In the genomic region with DNA sequence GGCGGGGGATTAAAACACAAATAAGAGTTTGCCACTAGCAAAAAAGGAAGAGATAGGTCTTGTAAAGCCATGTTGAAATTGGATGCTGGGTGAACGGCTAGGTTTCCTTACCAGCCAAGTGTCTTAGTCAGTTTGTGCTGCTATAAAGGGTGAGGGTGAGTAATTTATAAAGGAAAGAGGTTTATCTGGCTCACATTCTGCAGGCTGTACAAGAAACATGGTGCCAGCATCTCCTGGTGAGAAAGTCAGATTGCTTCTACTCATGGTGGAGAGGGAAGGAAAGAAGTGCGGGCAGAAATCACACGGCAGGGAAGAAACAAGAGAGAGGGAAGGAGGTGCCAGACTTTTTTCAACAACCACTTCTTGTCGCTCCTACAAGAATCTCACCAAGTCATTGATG, we compare ENCODE assay signal across 24 cellular contexts.
DNase-seq lines count a peak whose midpoint lies in the region; ATAC-seq, FAIRE-seq and TF ChIP-seq lines count a peak whose summit lies in the region.
"Had no signal": no experiment of that assay in that cellular context is flagged by ENCODE, and none has a peak within 500 bp of the region (broad histone marks: within the 10 kb centered on the region; RNA-seq: fewer than 3 reads in every experiment).

No MANE protein-coding gene starts in this region.

- H4K8ac ChIP-seq in H9 (replicated peaks; ENCODE audit: insufficient read length, low read depth, low read length) (no peak overlapping the region), H1 (ENCODE audit: extremely low read depth, insufficient read depth, low read length) (no peak overlapping the region), mesendoderm (ENCODE audit: low read depth, low read length) (no peak overlapping the region)

- H3K18ac ChIP-seq in H9 (ENCODE audit: insufficient read length, low read depth, low read length) (no peak overlapping the region), H1 (ENCODE audit: extremely low read depth, low read length) (no peak overlapping the region), mesendoderm (ENCODE audit: low read length) (no peak overlapping the region)

- no peak; a peak in 1 of 3 replicates for TF ChIP-seq POLR2A in H1 (IDR thresholded peaks at IDR 0.05; ENCODE audit: control extremely low read depth in 1 of 2, low read depth in 2 of 2, low read length in 2 of 2)

- H2AFZ ChIP-seq in H9 (ENCODE audit: low read length) (no peak overlapping the region), H1 (ENCODE audit: low read length) (0 out of 2 replicates have a peak overlapping the region, but pooled peaks have one; percentile 83)
- H2AFZ ChIP-seq: GM23248 had no signal

- no peak overlapping the region for H3K56ac ChIP-seq in H9 (ENCODE audit: insufficient read length, low read depth, low read length)
- no peak overlapping the region for H3K56ac ChIP-seq in H1 (replicated peaks; ENCODE audit: insufficient read length, low read depth, low read length)
- no peak overlapping the region for H3K56ac ChIP-seq in mesendoderm (ENCODE audit: low read length)

- no peaks in the 10 kb centered on the region; the same call in 1 of the 2 replicates for H3K4me1 ChIP-seq in H9 (ENCODE audit: insufficient read depth, low read length)
- H3K4me1 ChIP-seq in H1 (replicated peaks in 1 of 4; ENCODE audit: control insufficient read depth in 3 of 4, insufficient read depth in 4 of 4, low read length in 3 of 4) = peaks cover 0 to 6% (median 2%) of the 10 kb centered on the region in 4 experiments; a peak in 1 of 7 replicates
- H3K4me1 ChIP-seq in mesendoderm (ENCODE audit: control insufficient read depth, low read depth, low read length) = no peaks in the 10 kb centered on the region
- H3K4me1 ChIP-seq: A549; BE2C; BLaER1 treated with 17β-estradiol and CSF1 and Interleukin-3, amounts not matched to agents 10 nM and 100 nM; HAP-1 had no signal

- H3K27ac ChIP-seq in H9 (ENCODE audit: insufficient read length, low read depth, low read length) (no peak overlapping the region), H1 (ENCODE audit: low read depth, low read length) (no peak overlapping the region), mesendoderm (ENCODE audit: low read depth, low read length) (no peak overlapping the region)
- H3K27ac ChIP-seq: A549; BLaER1 treated with 17β-estradiol and CSF1 and Interleukin-3, amounts not matched to agents 10 nM and 100 nM; GM23248 had no signal

- H3K14ac ChIP-seq in H9 (ENCODE audit: insufficient read depth, low read length) (no peak overlapping the region), H1 (ENCODE audit: insufficient read length) (no peak overlapping the region)

- no peak for DNase-seq in H9
- no peak for DNase-seq in H1 (ENCODE audit: low read depth in 1 of 2, low spot score in 2 of 2)
- peak; percentile 23 for DNase-seq in mesendoderm
- no peak for DNase-seq in NCI-H187 treated with DMSO at 0.1 percent for 48 hours (lab: John Stamatoyannopoulos, UW)
- no peak for DNase-seq in NCI-H1417 (lab: John Stamatoyannopoulos, UW)
- no peak for DNase-seq in occipital lobe (lab: John Stamatoyannopoulos, UW)
- DNase-seq: 8988T; ACHN; AML-193; BE2C; Calu3; CD4-positive, alpha-beta T cell; CD8-positive, alpha-beta memory T cell; DMS53; DMS79 treated with DMSO at 0.1 percent for 48 hours; GM23248; HFFc6 had no signal

- H2BK12ac ChIP-seq in H9 (ENCODE audit: insufficient read length, low read depth, low read length) (no peak overlapping the region), H1 (ENCODE audit: low read depth, low read length) (no peak overlapping the region)

- WGBS in H9 (ENCODE audit: extremely low coverage, insufficient read length, low lambda C conversion rate) = no CpG with 5 or more reads among the region's 5 CpGs
- 92% methylated on average over 4 of the region's 5 CpGs; no CpG with 5 or more reads in 1 of the 2 experiments for WGBS in H1 (ENCODE audit: extremely low coverage in 1 of 2, insufficient coverage in 1 of 2, insufficient read length in 1 of 2, insufficient replicate concordance in 2 of 2, low coverage in 1 of 2, low lambda C conversion rate in 2 of 2, missing lambda C conversion rate in 1 of 2), 2 experiments
- WGBS in mesendoderm (ENCODE audit: extremely low coverage, insufficient coverage, low lambda C conversion rate) = no CpG with 5 or more reads among the region's 5 CpGs

- H3K36me3 Mint-ChIP-seq in H9 (ENCODE audit: insufficient read depth in 1 of 3, low read depth in 3 of 3) = peaks cover 0 to 41% (median 3%) of the 10 kb centered on the region in 3 experiments; a peak in 3 of 7 replicates
- H3K36me3 Mint-ChIP-seq: CD14-positive monocyte; CD8-positive, alpha-beta memory T cell had no signal

- H4K20me1 ChIP-seq in H9 (ENCODE audit: control insufficient read depth, insufficient read depth, insufficient read length) = no peaks in the 10 kb centered on the region
- H4K20me1 ChIP-seq in H1 (replicated peaks in 1 of 2; ENCODE audit: control insufficient read depth in 1 of 2, insufficient read depth in 2 of 2, low read length in 2 of 2) = peaks cover 0 to 2% of the 10 kb centered on the region in 2 experiments
- H4K20me1 ChIP-seq: BLaER1 treated with 17β-estradiol and CSF1 and Interleukin-3, amounts not matched to agents 10 nM and 100 nM had no signal

- H3K4me3 ChIP-seq in H1 (ENCODE audit: extremely low read depth in 1 of 4, insufficient read depth in 2 of 4, low read depth in 3 of 4, low read length in 4 of 4) = no peak overlapping the region
- H3K4me3 ChIP-seq in mesendoderm (ENCODE audit: low read length) = no peak overlapping the region
- H3K4me3 ChIP-seq: A549; BLaER1 treated with 17β-estradiol and CSF1 and Interleukin-3, amounts not matched to agents 10 nM and 100 nM; GM23248; HAP-1 had no signal

- no peak for TF ChIP-seq RAD21 in H1 (IDR thresholded peaks at IDR 0.05 in 1 of 2, conservative IDR thresholded peaks at IDR 0.05 in 1 of 2; ENCODE audit: low read depth in 2 of 2, low read length in 2 of 2)

- CTCF ChIA-PET in H1 (lab: Charles Lee; ENCODE audit: partially characterized antibody) = no interaction called here

- no peaks in the 10 kb centered on the region for H3K27me3 ChIP-seq in H9 (ENCODE audit: insufficient read depth, low read length)
- H3K27me3 ChIP-seq in H1 (replicated peaks in 1 of 4; ENCODE audit: control insufficient read depth in 3 of 4, extremely low read depth in 1 of 4, insufficient read depth in 3 of 4, low read length in 3 of 4) = no peaks in the 10 kb centered on the region
- no peaks in the 10 kb centered on the region for H3K27me3 ChIP-seq in mesendoderm (ENCODE audit: insufficient read depth, low read length, poor library complexity)
- H3K27me3 ChIP-seq: BE2C; BLaER1 treated with 17β-estradiol and CSF1 and Interleukin-3, amounts not matched to agents 10 nM and 100 nM had no signal

- no peak overlapping the region for H3K4me3 Mint-ChIP-seq in H9
- H3K4me3 Mint-ChIP-seq: CD14-positive monocyte; CD4-positive, alpha-beta T cell; CD8-positive, alpha-beta memory T cell; HFFc6 had no signal

- H3K9ac ChIP-seq in H9 (ENCODE audit: extremely low read depth, insufficient read length, low read length) = no peak overlapping the region
- no peak overlapping the region for H3K9ac ChIP-seq in H1 (replicated peaks in 1 of 4; ENCODE audit: extremely low read depth in 1 of 4, low read depth in 3 of 4, low read length in 3 of 4)
- no peak overlapping the region for H3K9ac ChIP-seq in mesendoderm (ENCODE audit: low read length)
- H3K9ac ChIP-seq: BLaER1 treated with 17β-estradiol and CSF1 and Interleukin-3, amounts not matched to agents 10 nM and 100 nM; GM23248 had no signal

- no peaks in the 10 kb centered on the region for H3K9me3 Mint-ChIP-seq in H9

- TF ChIP-seq CTCF in H9 (conservative IDR thresholded peaks at IDR 0.05) (no peak), H1 (IDR thresholded peaks at IDR 0.05; ENCODE audit: control extremely low read depth in 1 of 3, insufficient read depth in 1 of 3, low read depth in 1 of 3, low read length in 3 of 3) (no peak)

- H3K23ac ChIP-seq in H9 (ENCODE audit: insufficient read length, low read depth, low read length) (no peak overlapping the region), H1 (ENCODE audit: insufficient read length) (no peak overlapping the region), mesendoderm (ENCODE audit: low read length) (no peak overlapping the region)

- H4K5ac ChIP-seq in H9 (ENCODE audit: insufficient read length, low read depth, low read length) (no peak overlapping the region), H1 (ENCODE audit: insufficient read length, low read depth, low read length) (no peak overlapping the region), mesendoderm (ENCODE audit: low read length) (no peak overlapping the region)

- no peak overlapping the region for H2BK20ac ChIP-seq in H9 (ENCODE audit: low read depth, low read length, poor library complexity, severe bottlenecking)
- H2BK20ac ChIP-seq in H1 (ENCODE audit: low read length) = no peak overlapping the region

- no peak for ATAC-seq in HG02642 (IDR thresholded peaks at IDR 0.05; ENCODE audit: poor library complexity, unreplicated experiment)
- ATAC-seq: A549 had no signal

- no peak overlapping the region for H2BK120ac ChIP-seq in H9 (ENCODE audit: low read depth, low read length, poor library complexity, severe bottlenecking)
- H2BK120ac ChIP-seq in H1 (replicated peaks; ENCODE audit: low read depth, low read length) = no peak overlapping the region
- no peak overlapping the region for H2BK120ac ChIP-seq in mesendoderm (ENCODE audit: low read depth, low read length)

- no peak for FAIRE-seq in H1 (lab: Jason Lieb, UNC)
- FAIRE-seq: A549, G401.6, GM12892 had no signal

- TF ChIP-seq EP300 in H1 (IDR thresholded peaks at IDR 0.05; ENCODE audit: borderline replicate concordance in 1 of 2, low read depth in 2 of 2, low read length in 2 of 2) = no peak

- no peak overlapping the region for H2AK5ac ChIP-seq in H9 (ENCODE audit: insufficient read length, low read length)
- no peak overlapping the region; the same call in 1 of the 2 replicates for H2AK5ac ChIP-seq in H1 (ENCODE audit: low read depth, low read length)
- no peak overlapping the region for H2AK5ac ChIP-seq in mesendoderm (ENCODE audit: low read length)

- H3K27ac Mint-ChIP-seq in H9 = peak overlapping the region in 2 of 3 experiments; percentile 1 to 54; a peak in 3 of 7 replicates
- H3K27ac Mint-ChIP-seq: CD14-positive monocyte; CD4-positive, alpha-beta T cell; CD8-positive, alpha-beta memory T cell; HFFc6 had no signal

- H3K9me3 ChIP-seq in H9 (ENCODE audit: control insufficient read depth, low read depth, low read length) (no peaks in the 10 kb centered on the region), H1 (ENCODE audit: insufficient read depth in 2 of 2, low read depth in 1 of 2, low read length in 1 of 2) (no peaks in the 10 kb centered on the region)
- H3K9me3 ChIP-seq: A549; BE2C; BLaER1 treated with 17β-estradiol and CSF1 and Interleukin-3, amounts not matched to agents 10 nM and 100 nM; HAP-1 had no signal

- peaks cover 8 to 35% of the 10 kb centered on the region in 2 experiments for H3K4me1 Mint-ChIP-seq in H9
- H3K4me1 Mint-ChIP-seq: CD14-positive monocyte; CD8-positive, alpha-beta memory T cell had no signal

- H3K79me2 ChIP-seq in H9 (ENCODE audit: insufficient read depth, low read length) (no peaks in the 10 kb centered on the region; the same call in 1 of the 2 replicates), H1 (ENCODE audit: control insufficient read depth in 1 of 2, insufficient read depth in 2 of 2, low read length in 2 of 2) (no peaks in the 10 kb centered on the region), mesendoderm (ENCODE audit: control insufficient read depth, insufficient read depth, low read length) (no peaks in the 10 kb centered on the region)

- no peak overlapping the region for H4K91ac ChIP-seq in H9 (ENCODE audit: insufficient read length, low read depth, low read length)
- no peak overlapping the region for H4K91ac ChIP-seq in H1 (replicated peaks; ENCODE audit: insufficient read length, low read length)

- POLR2A ChIA-PET in H1 (lab: Charles Lee; ENCODE audit: partially characterized antibody) = no interaction called here

- no peak overlapping the region for H3T11ph ChIP-seq in H9 (ENCODE audit: low read length)

- no peak overlapping the region for H2BK15ac ChIP-seq in H9 (ENCODE audit: low read depth, low read length)
- no peak overlapping the region for H2BK15ac ChIP-seq in H1 (ENCODE audit: low read length)
- no peak overlapping the region for H2BK15ac ChIP-seq in mesendoderm (replicated peaks; ENCODE audit: low read depth)

- H3K4me2 ChIP-seq in H9 (ENCODE audit: insufficient read depth, insufficient read length, low read length) = no peak overlapping the region
- no peak overlapping the region for H3K4me2 ChIP-seq in H1 (ENCODE audit: insufficient read depth in 1 of 2, low read depth in 2 of 2, low read length in 2 of 2)
- no peak overlapping the region for H3K4me2 ChIP-seq in mesendoderm (ENCODE audit: low read length)
- H3K4me2 ChIP-seq: A549; BLaER1 treated with 17β-estradiol and CSF1 and Interleukin-3, amounts not matched to agents 10 nM and 100 nM had no signal

- no peak overlapping the region for H3K4ac ChIP-seq in H9 (ENCODE audit: low read depth, low read length)
- H3K4ac ChIP-seq in H1 (replicated peaks; ENCODE audit: insufficient read length, low read depth, low read length) = no peak overlapping the region
- no peak overlapping the region for H3K4ac ChIP-seq in mesendoderm (ENCODE audit: low read depth, low read length)

- H3K27me3 Mint-ChIP-seq in H9 (ENCODE audit: low read depth) = no peaks in the 10 kb centered on the region
- H3K27me3 Mint-ChIP-seq: CD4-positive, alpha-beta T cell; CD8-positive, alpha-beta memory T cell had no signal

- H3K36me3 ChIP-seq in H1 (ENCODE audit: control insufficient read depth in 2 of 4, insufficient read depth in 4 of 4, low read length in 3 of 4) (no peaks in the 10 kb centered on the region), mesendoderm (ENCODE audit: control insufficient read depth, insufficient read depth, low read length) (no peaks in the 10 kb centered on the region)
- H3K36me3 ChIP-seq: BE2C; BLaER1 treated with 17β-estradiol and CSF1 and Interleukin-3, amounts not matched to agents 10 nM and 100 nM; HAP-1 had no signal

- H3K79me1 ChIP-seq in H9 (ENCODE audit: insufficient read depth, low read depth, low read length, poor library complexity, severe bottlenecking) = no peaks in the 10 kb centered on the region
- no peaks in the 10 kb centered on the region for H3K79me1 ChIP-seq in H1 (ENCODE audit: low read depth, low read length)
- no peaks in the 10 kb centered on the region for H3K79me1 ChIP-seq in mesendoderm (ENCODE audit: low read length)

- H2BK5ac ChIP-seq in H9 (ENCODE audit: insufficient read length, low read length) (no peak overlapping the region), H1 (ENCODE audit: low read depth, low read length) (no peak overlapping the region), mesendoderm (ENCODE audit: low read length) (no peak overlapping the region)

- H3K23me2 ChIP-seq in H9 (ENCODE audit: insufficient read length, low read depth, low read length, poor library complexity, severe bottlenecking) = no peaks in the 10 kb centered on the region
- H3K23me2 ChIP-seq in H1 (ENCODE audit: low read depth, low read length) = no peaks in the 10 kb centered on the region
